Comparison of ENCODE assay signal across 13 cellular contexts in genomic region chr17:83067718-83068261, GRCh38. TPM values are rescaled to one million over a fixed set of nuclear protein-coding genes. Genes with fewer than 3 reads are reported as not detected.
A peak's percentile ranks its signal among the peaks of the same experiment; 100 is the strongest.
DNase-seq lines count a peak whose midpoint lies in the region; ATAC-seq and TF ChIP-seq lines count a peak whose summit lies in the region.
"Had no signal": no experiment of that assay in that cellular context is flagged by ENCODE, and none has a peak within 500 bp of the region (broad histone marks: within the 10 kb centered on the region; RNA-seq: fewer than 3 reads in every experiment).

No MANE protein-coding gene starts in this region.

- H4K20me1 ChIP-seq in H9 (ENCODE audit: control insufficient read depth, insufficient read depth, insufficient read length), result no peaks in the 10 kb centered on the region

- H3K4me3 ChIP-seq in astrocyte of the cerebellum (ENCODE audit: low read depth, low read length), result no peak overlapping the region
- H3K4me3 ChIP-seq: thoracic aorta had no signal

- no peak overlapping the region for H2BK15ac ChIP-seq in H9 (ENCODE audit: low read depth, low read length)

- H2AFZ ChIP-seq in H9 (ENCODE audit: low read length), result no peak overlapping the region

- H3K27me3 Mint-ChIP-seq in H9 (ENCODE audit: low read depth), result no peaks in the 10 kb centered on the region; the same call in 1 of the 2 replicates
- no peaks in the 10 kb centered on the region for H3K27me3 Mint-ChIP-seq in neural crest cell (ENCODE audit: low read depth)
- H3K27me3 Mint-ChIP-seq in activated T-helper 17 cell treated with anti-CD3 and anti-CD28 coated beads, Interleukin-2, amount 50 U/mL, for 72 hours, result no peaks in the 10 kb centered on the region

- H3K14ac ChIP-seq in H9 (ENCODE audit: insufficient read depth, low read length), result no peak overlapping the region

- H3K9ac ChIP-seq in H9 (ENCODE audit: extremely low read depth, insufficient read length, low read length), result no peak overlapping the region

- no peaks in the 10 kb centered on the region for H3K79me1 ChIP-seq in H9 (ENCODE audit: insufficient read depth, low read depth, low read length, poor library complexity, severe bottlenecking)

- no peak overlapping the region for H3T11ph ChIP-seq in H9 (ENCODE audit: low read length)

- no peaks in the 10 kb centered on the region for H3K23me2 ChIP-seq in H9 (ENCODE audit: insufficient read length, low read depth, low read length, poor library complexity, severe bottlenecking)

- H3K27ac Mint-ChIP-seq in H9, result peak overlapping the region in 1 of 3 experiments; percentile 51; a peak in 1 of 7 replicates
- no peak overlapping the region for H3K27ac Mint-ChIP-seq in neural crest cell (ENCODE audit: unreplicated experiment)
- no peak overlapping the region for H3K27ac Mint-ChIP-seq in activated T-helper 17 cell treated with anti-CD3 and anti-CD28 coated beads, Interleukin-2, amount 50 U/mL, for 72 hours

- no peak overlapping the region for H4K91ac ChIP-seq in H9 (ENCODE audit: insufficient read length, low read depth, low read length)

- no peak overlapping the region for H2BK20ac ChIP-seq in H9 (ENCODE audit: low read depth, low read length, poor library complexity, severe bottlenecking)

- H3K9me3 ChIP-seq in H9 (ENCODE audit: control insufficient read depth, low read depth, low read length), result no peaks in the 10 kb centered on the region
- H3K9me3 ChIP-seq: thoracic aorta had no signal

- no peak overlapping the region for H4K5ac ChIP-seq in H9 (ENCODE audit: insufficient read length, low read depth, low read length)

- no peak overlapping the region for H3K4me2 ChIP-seq in H9 (ENCODE audit: insufficient read depth, insufficient read length, low read length)

- no peaks in the 10 kb centered on the region for H3K27me3 ChIP-seq in H9 (ENCODE audit: insufficient read depth, low read length)

- H3K4me1 ChIP-seq in H9 (ENCODE audit: insufficient read depth, low read length), result no peaks in the 10 kb centered on the region

- H3K36me3 Mint-ChIP-seq in H9 (ENCODE audit: insufficient read depth in 1 of 3, low read depth in 3 of 3) (no peaks in the 10 kb centered on the region), neural crest cell (ENCODE audit: low read depth) (no peaks in the 10 kb centered on the region)
- no peaks in the 10 kb centered on the region for H3K36me3 Mint-ChIP-seq in activated T-helper 17 cell treated with anti-CD3 and anti-CD28 coated beads, Interleukin-2, amount 50 U/mL, for 72 hours (ENCODE audit: low read depth)

- no peak overlapping the region for H3K18ac ChIP-seq in H9 (ENCODE audit: insufficient read length, low read depth, low read length)

- no peak overlapping the region for H2BK120ac ChIP-seq in H9 (ENCODE audit: low read depth, low read length, poor library complexity, severe bottlenecking)

- no peak for ATAC-seq in GM18511 (IDR thresholded peaks at IDR 0.05; ENCODE audit: unreplicated experiment)
- no peak for ATAC-seq in activated T-helper 17 cell treated with anti-CD3 and anti-CD28 coated beads, Interleukin-2, amount 50 U/mL, for 72 hours (replicated peaks)

- H3K27ac ChIP-seq in H9 (ENCODE audit: insufficient read length, low read depth, low read length), result no peak overlapping the region
- H3K27ac ChIP-seq: thoracic aorta had no signal

- no peak overlapping the region for H2BK12ac ChIP-seq in H9 (ENCODE audit: insufficient read length, low read depth, low read length)

- in situ Hi-C loops in astrocyte of the cerebellum (cut with HindIII; ENCODE audit: low sequenced_read_pairs), result no loop called here

- H3K4me3 Mint-ChIP-seq in H9 (no peak overlapping the region), neural crest cell (no peak overlapping the region)
- H3K4me3 Mint-ChIP-seq in activated T-helper 17 cell treated with anti-CD3 and anti-CD28 coated beads, Interleukin-2, amount 50 U/mL, for 72 hours, result no peak overlapping the region

- H3K23ac ChIP-seq in H9 (ENCODE audit: insufficient read length, low read depth, low read length), result no peak overlapping the region

- H3K4ac ChIP-seq in H9 (ENCODE audit: low read depth, low read length), result no peak overlapping the region

- H3K9me3 Mint-ChIP-seq in H9, result 0 out of 5 replicates have a peak, but pooled peaks cover 0 to 2% of the 10 kb centered on the region in 2 experiments
- no peaks in the 10 kb centered on the region for H3K9me3 Mint-ChIP-seq in neural crest cell
- H3K9me3 Mint-ChIP-seq in activated T-helper 17 cell treated with anti-CD3 and anti-CD28 coated beads, Interleukin-2, amount 50 U/mL, for 72 hours, result no peaks in the 10 kb centered on the region

- H2AK5ac ChIP-seq in H9 (ENCODE audit: insufficient read length, low read length), result no peak overlapping the region

- H3K79me2 ChIP-seq in H9 (ENCODE audit: insufficient read depth, low read length), result no peaks in the 10 kb centered on the region

- DNase-seq in DMS53 (lab: John Stamatoyannopoulos, UW) (peak; percentile 54), DMS53 treated with DMSO at 0.1 percent for 48 hours (lab: John Stamatoyannopoulos, UW; ENCODE audit: unreplicated experiment) (no peak), H9 (no peak), astrocyte of the cerebellum (ENCODE audit: low read depth) (no peak), neural crest cell (ENCODE audit: low read depth, low spot score) (no peak)
- no peak for DNase-seq in activated CD8-positive, alpha-beta memory T cell treated with anti-CD3 and anti-CD28 coated beads for 24 hours
- DNase-seq: amygdala; midbrain; NK-92 treated with Interleukin-12 subunit alpha and Interleukin-12 subunit beta, amount 100 ng/mL, for 24 hours; retina had no signal

- WGBS in H9 (ENCODE audit: extremely low coverage, insufficient read length, low lambda C conversion rate), result no CpG with 5 or more reads among the region's 29 CpGs

- H3K4me1 Mint-ChIP-seq in H9 (0 out of 4 replicates have a peak, but pooled peaks cover 0 to 5% of the 10 kb centered on the region in 2 experiments), neural crest cell (peaks cover 24% of the 10 kb centered on the region)
- H3K4me1 Mint-ChIP-seq in activated T-helper 17 cell treated with anti-CD3 and anti-CD28 coated beads, Interleukin-2, amount 50 U/mL, for 72 hours, result peaks cover 16% of the 10 kb centered on the region

- no peak overlapping the region for H4K8ac ChIP-seq in H9 (replicated peaks; ENCODE audit: insufficient read length, low read depth, low read length)

- TF ChIP-seq CTCF in H9 (conservative IDR thresholded peaks at IDR 0.05) (peak; percentile 32; the same call in 1 of the 3 replicates), astrocyte of the cerebellum (IDR thresholded peaks at IDR 0.05; ENCODE audit: low read depth, low read length, missing control alignments) (peak; percentile 39), neural crest cell (conservative IDR thresholded peaks at IDR 0.05) (peak; percentile 18)

- H2BK5ac ChIP-seq in H9 (ENCODE audit: insufficient read length, low read length), result no peak overlapping the region

- H3K56ac ChIP-seq in H9 (ENCODE audit: insufficient read length, low read depth, low read length), result no peak overlapping the region

RNA-seq across cellular contexts. Expression of gene METRNL, which starts 11.6 kb away (rescaled TPM):
- total RNA-seq in H9 (2021), result 19.4 and 21.4 TPM in 2 replicates
- total RNA-seq in neural crest cell, result 14.7 and 18.2 TPM in 2 replicates
- 10 to 100 TPM; 21.9 to 43.4 TPM for total RNA-seq in activated T-helper 17 cell treated with anti-CD3 and anti-CD28 coated beads, Interleukin-2, amount 50 U/mL, for 72 hours
